In the genomic region with DNA sequence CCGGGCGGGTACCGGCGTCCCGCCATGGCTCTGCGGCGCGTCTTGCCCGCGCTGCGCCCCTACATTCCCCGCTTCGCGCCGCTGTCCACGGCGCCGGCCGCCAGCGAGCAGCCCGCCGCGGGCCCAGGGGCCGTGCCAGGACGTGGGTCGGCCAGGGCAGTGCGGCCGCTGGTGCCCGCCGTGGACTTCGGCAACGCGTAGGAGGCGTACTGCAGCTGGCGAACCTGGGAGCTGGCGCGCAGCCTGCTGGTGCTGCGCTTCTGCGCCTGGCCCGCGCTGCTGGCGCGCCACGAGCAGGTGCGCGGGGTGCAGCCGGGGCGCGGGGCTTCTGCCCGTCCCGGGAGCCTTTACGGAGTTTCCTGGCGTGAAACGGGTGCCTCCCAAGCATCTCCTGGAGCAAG, we compare ENCODE assay signal across 1 cellular context.
A peak's percentile ranks its signal among the peaks of the same experiment; 100 is the strongest.
TF ChIP-seq lines count a peak whose summit lies in the region.

No MANE protein-coding gene starts in this region.

TF ChIP-seq in K562, 482 proteins besides CTCF, POLR2A, EP300 and RAD21 (continued from another document and continues in another):
- TF ChIP-seq, protein P1, sequence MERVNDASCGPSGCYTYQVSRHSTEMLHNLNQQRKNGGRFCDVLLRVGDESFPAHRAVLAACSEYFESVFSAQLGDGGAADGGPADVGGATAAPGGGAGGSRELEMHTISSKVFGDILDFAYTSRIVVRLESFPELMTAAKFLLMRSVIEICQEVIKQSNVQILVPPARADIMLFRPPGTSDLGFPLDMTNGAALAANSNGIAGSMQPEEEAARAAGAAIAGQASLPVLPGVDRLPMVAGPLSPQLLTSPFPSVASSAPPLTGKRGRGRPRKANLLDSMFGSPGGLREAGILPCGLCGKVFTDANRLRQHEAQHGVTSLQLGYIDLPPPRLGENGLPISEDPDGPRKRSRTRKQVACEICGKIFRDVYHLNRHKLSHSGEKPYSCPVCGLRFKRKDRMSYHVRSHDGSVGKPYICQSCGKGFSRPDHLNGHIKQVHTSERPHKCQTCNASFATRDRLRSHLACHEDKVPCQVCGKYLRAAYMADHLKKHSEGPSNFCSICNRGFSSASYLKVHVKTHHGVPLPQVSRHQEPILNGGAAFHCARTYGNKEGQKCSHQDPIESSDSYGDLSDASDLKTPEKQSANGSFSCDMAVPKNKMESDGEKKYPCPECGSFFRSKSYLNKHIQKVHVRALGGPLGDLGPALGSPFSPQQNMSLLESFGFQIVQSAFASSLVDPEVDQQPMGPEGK (CRISPR knock-in tag; IDR thresholded peaks at IDR 0.05; ENCODE audit: borderline replicate concordance), result no peak
- TF ChIP-seq KDM4B (IDR thresholded peaks at IDR 0.05; ENCODE audit: borderline replicate concordance in 2 of 2, low read depth in 1 of 2) (no peak), CTBP1 (IDR thresholded peaks at IDR 0.05; ENCODE audit: borderline replicate concordance) (peak; percentile 88), ZNF766 (CRISPR knock-in tag; conservative IDR thresholded peaks at IDR 0.05) (no peak), PHB (CRISPR knock-in tag; IDR thresholded peaks at IDR 0.05) (no peak), HNRNPK (IDR thresholded peaks at IDR 0.05; ENCODE audit: low read depth, low read length, poor library complexity, severe bottlenecking) (peak; percentile 70), NONO (IDR thresholded peaks at IDR 0.05; ENCODE audit: low read depth in 2 of 2, low read length in 1 of 2) (peak in 1 of 2 experiments; percentile 95; a peak in 2 of 4 replicates), BRCA1 (IDR thresholded peaks at IDR 0.05) (no peak), BRCA1 (CRISPR knock-in tag; IDR thresholded peaks at IDR 0.05) (peak; percentile 88; the same call in 1 of the 2 replicates), SAFB (IDR thresholded peaks at IDR 0.05; ENCODE audit: borderline replicate concordance, low read depth, low read length) (peak; percentile 26; the same call in 1 of the 2 replicates), CCNT2 (IDR thresholded peaks at IDR 0.05; ENCODE audit: borderline replicate concordance, extremely low read depth, insufficient read length, low read depth, low read length) (peak; percentile 60), KDM5B (IDR thresholded peaks at IDR 0.05; ENCODE audit: insufficient replicate concordance, low read depth, low read length) (peak; percentile 56), TEAD1 (CRISPR knock-in tag; IDR thresholded peaks at IDR 0.05) (peak in 1 of 2 experiments; percentile 79; a peak in 2 of 4 replicates), SMARCE1 (IDR thresholded peaks at IDR 0.05) (no peak), NCOA2 (IDR thresholded peaks at IDR 0.05; ENCODE audit: partially characterized antibody in 2 of 2) (no peak), HDAC2 (IDR thresholded peaks at IDR 0.05) (no peak), TBL1XR1 (IDR thresholded peaks at IDR 0.05; ENCODE audit: low read length in 2 of 2) (no peak), ZNF165 (CRISPR knock-in tag; IDR thresholded peaks at IDR 0.05; ENCODE audit: borderline replicate concordance) (no peak), MCM5 (IDR thresholded peaks at IDR 0.05; ENCODE audit: low read depth) (no peak), ZBTB1 (CRISPR knock-in tag; IDR thresholded peaks at IDR 0.05; ENCODE audit: borderline replicate concordance, low read depth) (peak; percentile 85; the same call in 1 of the 2 replicates), HNRNPH1 (optimal IDR thresholded peaks at IDR 0.05; ENCODE audit: low read depth, low read length) (no peak), HDAC8 (tag; IDR thresholded peaks at IDR 0.05) (peak; percentile 44; the same call in 1 of the 2 replicates), SRSF9 (IDR thresholded peaks at IDR 0.05; ENCODE audit: borderline replicate concordance, low read depth, low read length) (no peak), SRSF7 (optimal IDR thresholded peaks at IDR 0.05; ENCODE audit: low read depth, low read length) (no peak), TCF3 (CRISPR knock-in tag; IDR thresholded peaks at IDR 0.05) (no peak), FOXM1 (IDR thresholded peaks at IDR 0.05; ENCODE audit: low read depth) (no peak), FOXM1 (CRISPR knock-in tag; IDR thresholded peaks at IDR 0.05; ENCODE audit: low read depth) (no peak), XRCC4 (IDR thresholded peaks at IDR 0.05; ENCODE audit: extremely low read depth, insufficient read depth, insufficient read length) (no peak), E2F3 (CRISPR knock-in tag; IDR thresholded peaks at IDR 0.05) (peak; percentile 43), MCM3 (IDR thresholded peaks at IDR 0.05) (no peak), ZNF253 (CRISPR knock-in tag; conservative IDR thresholded peaks at IDR 0.05) (no peak), GABPB1 (CRISPR knock-in tag; IDR thresholded peaks at IDR 0.05) (no peak), HDAC6 (IDR thresholded peaks at IDR 0.05; ENCODE audit: low read depth, low read length) (peak; percentile 100), JUNB (CRISPR knock-in tag; conservative IDR thresholded peaks at IDR 0.05) (no peak), STAG1 (CRISPR knock-in tag; IDR thresholded peaks at IDR 0.05; ENCODE audit: borderline replicate concordance) (peak; percentile 25; the same call in 1 of the 2 replicates)
- TF ChIP-seq, protein P2, sequence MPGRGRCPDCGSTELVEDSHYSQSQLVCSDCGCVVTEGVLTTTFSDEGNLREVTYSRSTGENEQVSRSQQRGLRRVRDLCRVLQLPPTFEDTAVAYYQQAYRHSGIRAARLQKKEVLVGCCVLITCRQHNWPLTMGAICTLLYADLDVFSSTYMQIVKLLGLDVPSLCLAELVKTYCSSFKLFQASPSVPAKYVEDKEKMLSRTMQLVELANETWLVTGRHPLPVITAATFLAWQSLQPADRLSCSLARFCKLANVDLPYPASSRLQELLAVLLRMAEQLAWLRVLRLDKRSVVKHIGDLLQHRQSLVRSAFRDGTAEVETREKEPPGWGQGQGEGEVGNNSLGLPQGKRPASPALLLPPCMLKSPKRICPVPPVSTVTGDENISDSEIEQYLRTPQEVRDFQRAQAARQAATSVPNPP (IDR thresholded peaks at IDR 0.05; ENCODE audit: borderline replicate concordance, insufficient read depth, insufficient read length), result no peak
- TF ChIP-seq, protein P3, sequence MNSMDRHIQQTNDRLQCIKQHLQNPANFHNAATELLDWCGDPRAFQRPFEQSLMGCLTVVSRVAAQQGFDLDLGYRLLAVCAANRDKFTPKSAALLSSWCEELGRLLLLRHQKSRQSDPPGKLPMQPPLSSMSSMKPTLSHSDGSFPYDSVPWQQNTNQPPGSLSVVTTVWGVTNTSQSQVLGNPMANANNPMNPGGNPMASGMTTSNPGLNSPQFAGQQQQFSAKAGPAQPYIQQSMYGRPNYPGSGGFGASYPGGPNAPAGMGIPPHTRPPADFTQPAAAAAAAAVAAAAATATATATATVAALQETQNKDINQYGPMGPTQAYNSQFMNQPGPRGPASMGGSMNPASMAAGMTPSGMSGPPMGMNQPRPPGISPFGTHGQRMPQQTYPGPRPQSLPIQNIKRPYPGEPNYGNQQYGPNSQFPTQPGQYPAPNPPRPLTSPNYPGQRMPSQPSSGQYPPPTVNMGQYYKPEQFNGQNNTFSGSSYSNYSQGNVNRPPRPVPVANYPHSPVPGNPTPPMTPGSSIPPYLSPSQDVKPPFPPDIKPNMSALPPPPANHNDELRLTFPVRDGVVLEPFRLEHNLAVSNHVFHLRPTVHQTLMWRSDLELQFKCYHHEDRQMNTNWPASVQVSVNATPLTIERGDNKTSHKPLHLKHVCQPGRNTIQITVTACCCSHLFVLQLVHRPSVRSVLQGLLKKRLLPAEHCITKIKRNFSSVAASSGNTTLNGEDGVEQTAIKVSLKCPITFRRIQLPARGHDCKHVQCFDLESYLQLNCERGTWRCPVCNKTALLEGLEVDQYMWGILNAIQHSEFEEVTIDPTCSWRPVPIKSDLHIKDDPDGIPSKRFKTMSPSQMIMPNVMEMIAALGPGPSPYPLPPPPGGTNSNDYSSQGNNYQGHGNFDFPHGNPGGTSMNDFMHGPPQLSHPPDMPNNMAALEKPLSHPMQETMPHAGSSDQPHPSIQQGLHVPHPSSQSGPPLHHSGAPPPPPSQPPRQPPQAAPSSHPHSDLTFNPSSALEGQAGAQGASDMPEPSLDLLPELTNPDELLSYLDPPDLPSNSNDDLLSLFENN (IDR thresholded peaks at IDR 0.05; ENCODE audit: low read depth in 2 of 2, low read length in 2 of 2), result no peak
- TF ChIP-seq, protein P4, sequence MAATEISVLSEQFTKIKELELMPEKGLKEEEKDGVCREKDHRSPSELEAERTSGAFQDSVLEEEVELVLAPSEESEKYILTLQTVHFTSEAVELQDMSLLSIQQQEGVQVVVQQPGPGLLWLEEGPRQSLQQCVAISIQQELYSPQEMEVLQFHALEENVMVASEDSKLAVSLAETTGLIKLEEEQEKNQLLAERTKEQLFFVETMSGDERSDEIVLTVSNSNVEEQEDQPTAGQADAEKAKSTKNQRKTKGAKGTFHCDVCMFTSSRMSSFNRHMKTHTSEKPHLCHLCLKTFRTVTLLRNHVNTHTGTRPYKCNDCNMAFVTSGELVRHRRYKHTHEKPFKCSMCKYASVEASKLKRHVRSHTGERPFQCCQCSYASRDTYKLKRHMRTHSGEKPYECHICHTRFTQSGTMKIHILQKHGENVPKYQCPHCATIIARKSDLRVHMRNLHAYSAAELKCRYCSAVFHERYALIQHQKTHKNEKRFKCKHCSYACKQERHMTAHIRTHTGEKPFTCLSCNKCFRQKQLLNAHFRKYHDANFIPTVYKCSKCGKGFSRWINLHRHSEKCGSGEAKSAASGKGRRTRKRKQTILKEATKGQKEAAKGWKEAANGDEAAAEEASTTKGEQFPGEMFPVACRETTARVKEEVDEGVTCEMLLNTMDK (IDR thresholded peaks at IDR 0.05; ENCODE audit: borderline replicate concordance, insufficient read depth, low read depth, low read length, poor library complexity, severe bottlenecking), result peak; percentile 3
- TF ChIP-seq, protein P5, sequence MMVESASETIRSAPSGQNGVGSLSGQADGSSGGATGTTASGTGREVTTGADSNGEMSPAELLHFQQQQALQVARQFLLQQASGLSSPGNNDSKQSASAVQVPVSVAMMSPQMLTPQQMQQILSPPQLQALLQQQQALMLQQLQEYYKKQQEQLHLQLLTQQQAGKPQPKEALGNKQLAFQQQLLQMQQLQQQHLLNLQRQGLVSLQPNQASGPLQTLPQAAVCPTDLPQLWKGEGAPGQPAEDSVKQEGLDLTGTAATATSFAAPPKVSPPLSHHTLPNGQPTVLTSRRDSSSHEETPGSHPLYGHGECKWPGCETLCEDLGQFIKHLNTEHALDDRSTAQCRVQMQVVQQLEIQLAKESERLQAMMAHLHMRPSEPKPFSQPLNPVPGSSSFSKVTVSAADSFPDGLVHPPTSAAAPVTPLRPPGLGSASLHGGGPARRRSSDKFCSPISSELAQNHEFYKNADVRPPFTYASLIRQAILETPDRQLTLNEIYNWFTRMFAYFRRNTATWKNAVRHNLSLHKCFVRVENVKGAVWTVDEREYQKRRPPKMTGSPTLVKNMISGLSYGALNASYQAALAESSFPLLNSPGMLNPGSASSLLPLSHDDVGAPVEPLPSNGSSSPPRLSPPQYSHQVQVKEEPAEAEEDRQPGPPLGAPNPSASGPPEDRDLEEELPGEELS (CRISPR knock-in tag; IDR thresholded peaks at IDR 0.05; ENCODE audit: borderline replicate concordance), result no peak
- TF ChIP-seq, protein P6, sequence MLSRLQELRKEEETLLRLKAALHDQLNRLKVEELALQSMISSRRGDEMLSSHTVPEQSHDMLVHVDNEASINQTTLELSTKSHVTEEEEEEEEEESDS (CRISPR knock-in tag; IDR thresholded peaks at IDR 0.05), result no peak
- TF ChIP-seq, protein P7, sequence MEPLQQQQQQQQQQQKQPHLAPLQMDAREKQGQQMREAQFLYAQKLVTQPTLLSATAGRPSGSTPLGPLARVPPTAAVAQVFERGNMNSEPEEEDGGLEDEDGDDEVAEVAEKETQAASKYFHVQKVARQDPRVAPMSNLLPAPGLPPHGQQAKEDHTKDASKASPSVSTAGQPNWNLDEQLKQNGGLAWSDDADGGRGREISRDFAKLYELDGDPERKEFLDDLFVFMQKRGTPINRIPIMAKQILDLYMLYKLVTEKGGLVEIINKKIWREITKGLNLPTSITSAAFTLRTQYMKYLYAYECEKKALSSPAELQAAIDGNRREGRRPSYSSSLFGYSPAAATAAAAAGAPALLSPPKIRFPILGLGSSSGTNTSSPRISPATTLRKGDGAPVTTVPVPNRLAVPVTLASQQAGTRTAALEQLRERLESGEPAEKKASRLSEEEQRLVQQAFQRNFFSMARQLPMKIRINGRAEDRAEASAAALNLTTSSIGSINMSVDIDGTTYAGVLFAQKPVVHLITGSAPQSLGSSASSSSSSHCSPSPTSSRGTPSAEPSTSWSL (CRISPR knock-in tag; IDR thresholded peaks at IDR 0.05; ENCODE audit: borderline replicate concordance), result no peak; the same call in none of the 2 replicates
- TF ChIP-seq, protein P8, sequence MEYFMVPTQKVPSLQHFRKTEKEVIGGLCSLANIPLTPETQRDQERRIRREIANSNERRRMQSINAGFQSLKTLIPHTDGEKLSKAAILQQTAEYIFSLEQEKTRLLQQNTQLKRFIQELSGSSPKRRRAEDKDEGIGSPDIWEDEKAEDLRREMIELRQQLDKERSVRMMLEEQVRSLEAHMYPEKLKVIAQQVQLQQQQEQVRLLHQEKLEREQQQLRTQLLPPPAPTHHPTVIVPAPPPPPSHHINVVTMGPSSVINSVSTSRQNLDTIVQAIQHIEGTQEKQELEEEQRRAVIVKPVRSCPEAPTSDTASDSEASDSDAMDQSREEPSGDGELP (CRISPR knock-in tag; IDR thresholded peaks at IDR 0.05; ENCODE audit: borderline replicate concordance), result no peak
- TF ChIP-seq, protein P9, sequence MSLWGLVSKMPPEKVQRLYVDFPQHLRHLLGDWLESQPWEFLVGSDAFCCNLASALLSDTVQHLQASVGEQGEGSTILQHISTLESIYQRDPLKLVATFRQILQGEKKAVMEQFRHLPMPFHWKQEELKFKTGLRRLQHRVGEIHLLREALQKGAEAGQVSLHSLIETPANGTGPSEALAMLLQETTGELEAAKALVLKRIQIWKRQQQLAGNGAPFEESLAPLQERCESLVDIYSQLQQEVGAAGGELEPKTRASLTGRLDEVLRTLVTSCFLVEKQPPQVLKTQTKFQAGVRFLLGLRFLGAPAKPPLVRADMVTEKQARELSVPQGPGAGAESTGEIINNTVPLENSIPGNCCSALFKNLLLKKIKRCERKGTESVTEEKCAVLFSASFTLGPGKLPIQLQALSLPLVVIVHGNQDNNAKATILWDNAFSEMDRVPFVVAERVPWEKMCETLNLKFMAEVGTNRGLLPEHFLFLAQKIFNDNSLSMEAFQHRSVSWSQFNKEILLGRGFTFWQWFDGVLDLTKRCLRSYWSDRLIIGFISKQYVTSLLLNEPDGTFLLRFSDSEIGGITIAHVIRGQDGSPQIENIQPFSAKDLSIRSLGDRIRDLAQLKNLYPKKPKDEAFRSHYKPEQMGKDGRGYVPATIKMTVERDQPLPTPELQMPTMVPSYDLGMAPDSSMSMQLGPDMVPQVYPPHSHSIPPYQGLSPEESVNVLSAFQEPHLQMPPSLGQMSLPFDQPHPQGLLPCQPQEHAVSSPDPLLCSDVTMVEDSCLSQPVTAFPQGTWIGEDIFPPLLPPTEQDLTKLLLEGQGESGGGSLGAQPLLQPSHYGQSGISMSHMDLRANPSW (CRISPR knock-in tag; IDR thresholded peaks at IDR 0.05), result 0 out of 2 replicates have a peak, but pooled peaks have one; percentile 80
- TF ChIP-seq, protein P10, sequence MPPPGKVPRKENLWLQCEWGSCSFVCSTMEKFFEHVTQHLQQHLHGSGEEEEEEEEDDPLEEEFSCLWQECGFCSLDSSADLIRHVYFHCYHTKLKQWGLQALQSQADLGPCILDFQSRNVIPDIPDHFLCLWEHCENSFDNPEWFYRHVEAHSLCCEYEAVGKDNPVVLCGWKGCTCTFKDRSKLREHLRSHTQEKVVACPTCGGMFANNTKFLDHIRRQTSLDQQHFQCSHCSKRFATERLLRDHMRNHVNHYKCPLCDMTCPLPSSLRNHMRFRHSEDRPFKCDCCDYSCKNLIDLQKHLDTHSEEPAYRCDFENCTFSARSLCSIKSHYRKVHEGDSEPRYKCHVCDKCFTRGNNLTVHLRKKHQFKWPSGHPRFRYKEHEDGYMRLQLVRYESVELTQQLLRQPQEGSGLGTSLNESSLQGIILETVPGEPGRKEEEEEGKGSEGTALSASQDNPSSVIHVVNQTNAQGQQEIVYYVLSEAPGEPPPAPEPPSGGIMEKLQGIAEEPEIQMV (tag; conservative IDR thresholded peaks at IDR 0.05; ENCODE audit: low read depth), result no peak
